In genomic region chr19:30267332-30267731, GRCh38 we compare ENCODE assay signal across 8 cellular contexts.
"Had no signal": no experiment of that assay in that cellular context is flagged by ENCODE, and none has a peak within 500 bp of the region (broad histone marks: within the 10 kb centered on the region; RNA-seq: fewer than 3 reads in every experiment).

No MANE protein-coding gene starts in this region.

- H3K27ac ChIP-seq: GM23248 had no signal

- H3K36me3 ChIP-seq: HAP-1 had no signal

- H3K4me3 ChIP-seq: GM23248, HAP-1, K562 had no signal

- DNase-seq: GM23248, GOT3, H7, IMR-90 had no signal

- ATAC-seq: HCT116, K562 had no signal

- FAIRE-seq: HTR-8/SVneo, K562 had no signal

- H3K9me3 ChIP-seq: HAP-1 had no signal
